In genomic region chr1:54884768-54885167, GRCh38 we compare ENCODE assay signal across 8 cellular contexts. TPM values are rescaled to one million over a fixed set of nuclear protein-coding genes. Genes with fewer than 3 reads are reported as not detected.
A peak's percentile ranks its signal among the peaks of the same experiment; 100 is the strongest.
DNase-seq lines count a peak whose midpoint lies in the region; ATAC-seq and TF ChIP-seq lines count a peak whose summit lies in the region.

No MANE protein-coding gene starts in this region.

- TF ChIP-seq CTCF in OCI-LY7 (conservative IDR thresholded peaks at IDR 0.05; ENCODE audit: low read length), result no peak
- TF ChIP-seq CTCF in epithelial cell of esophagus (IDR thresholded peaks at IDR 0.05; ENCODE audit: insufficient read depth, low read depth, low read length, missing control alignments), result no peak
- no peak for TF ChIP-seq CTCF in parathyroid adenoma (IDR thresholded peaks at IDR 0.05)

- H3K79me2 ChIP-seq in OCI-LY7 (ENCODE audit: insufficient read depth, low read depth, low read length) (peaks cover 30% of the 10 kb centered on the region), parathyroid adenoma (no peaks in the 10 kb centered on the region)

- peaks cover 54% of the 10 kb centered on the region for H3K36me3 ChIP-seq in OCI-LY7 (ENCODE audit: insufficient read depth, low read length)
- no peaks in the 10 kb centered on the region for H3K36me3 ChIP-seq in parathyroid adenoma (ENCODE audit: control insufficient read depth, insufficient read depth, low read length)

- CTCF ChIA-PET in OCI-LY7 (lab: Charles Lee; ENCODE audit: unreplicated experiment), result interaction anchor here (2.0 kb wide), 1 partner anchor 11 kb away, joined by 4 read pairs; no protein-coding TSS in a partner anchor

- intact Hi-C loops in OCI-LY7 (cut with micrococcal nuclease; ENCODE audit: unreplicated experiment), result no loop called here

- H3K4me3 ChIP-seq in OCI-LY7 (ENCODE audit: low read depth, low read length, poor library complexity, severe bottlenecking), result peak overlapping the region; percentile 97
- peak overlapping the region; percentile 91 for H3K4me3 ChIP-seq in epithelial cell of esophagus (ENCODE audit: low read length)
- peak overlapping the region; percentile 23 for H3K4me3 ChIP-seq in parathyroid adenoma (ENCODE audit: low read depth, low read length)

- no peaks in the 10 kb centered on the region for H3K27me3 ChIP-seq in parathyroid adenoma (ENCODE audit: control insufficient read depth, insufficient read depth, low read length)

- H3K27ac ChIP-seq in OCI-LY7 (ENCODE audit: low read depth, low read length, poor library complexity, severe bottlenecking), result no peak overlapping the region
- H3K27ac ChIP-seq in parathyroid adenoma, result peak overlapping the region; percentile 24

- H3K9me3 ChIP-seq in OCI-LY7 (ENCODE audit: low read length) (peaks cover 8% of the 10 kb centered on the region; the same call in 1 of the 2 replicates), parathyroid adenoma (ENCODE audit: control insufficient read depth, low read length) (no peaks in the 10 kb centered on the region)

- H3K4me1 ChIP-seq in OCI-LY7 (ENCODE audit: insufficient read depth, low read length, poor library complexity, severe bottlenecking) (peaks cover 32% of the 10 kb centered on the region), parathyroid adenoma (peaks cover 2% of the 10 kb centered on the region)

- H4K20me1 ChIP-seq in OCI-LY7 (ENCODE audit: insufficient read depth, low read length), result peaks cover 14% of the 10 kb centered on the region; the same call in 1 of the 2 replicates

- no peak overlapping the region for H3K9ac ChIP-seq in parathyroid adenoma

- POLR2A ChIA-PET in OCI-LY7 (lab: Charles Lee), result interaction anchor here (0.6 kb wide), 1 partner anchor 67 kb away, joined by 3 read pairs; no protein-coding TSS in a partner anchor

- in situ Hi-C loops in G401 (cut with HindIII; ENCODE audit: low sequenced_read_pairs), result no loop called here

- ATAC-seq in GM18502 (IDR thresholded peaks at IDR 0.05; ENCODE audit: poor library complexity, unreplicated experiment), result no peak

- H2AFZ ChIP-seq in OCI-LY7 (ENCODE audit: low read length), result no peak overlapping the region
- no peak overlapping the region for H2AFZ ChIP-seq in parathyroid adenoma

- H3K4me2 ChIP-seq in OCI-LY7 (ENCODE audit: low read length) (peak overlapping the region; percentile 96), parathyroid adenoma (ENCODE audit: low read length) (peak overlapping the region; percentile 7)

- no TSS peak for BruUV-seq in OCI-LY7 (replicated peaks; lab: Mats Ljungman, UMichigan)

- peak; percentile 26 for DNase-seq in G401 (ENCODE audit: low spot score)
- no peak for DNase-seq in OCI-LY7 (ENCODE audit: low spot score)
- no peak for DNase-seq in epithelial cell of esophagus (ENCODE audit: low read depth)
- no peak for DNase-seq in NCI-H1436 (lab: John Stamatoyannopoulos, UW)
- no peak for DNase-seq in NCI-H1417 (lab: John Stamatoyannopoulos, UW)
- no peak for DNase-seq in globus pallidus (ENCODE audit: low spot score)

- no peaks in the 10 kb centered on the region for H3K9me2 ChIP-seq in OCI-LY7 (ENCODE audit: insufficient read depth, low read length)

RNA-seq across cellular contexts. Expression of gene DHCR24, which starts 2.2 kb away (rescaled TPM):
- total RNA-seq in G401 (2014; rRNA removed; shearing (Covaris generic)), result 77.8 and 101 TPM in 2 replicates
- 40.5 and 45.7 TPM in 2 replicates for total RNA-seq in OCI-LY7 (2014; rRNA removed; shearing (Covaris generic))
- total RNA-seq in OCI-LY7 (2022), result 84.4 and 93.6 TPM in 2 replicates

Comparison
In these comparisons a context has a peak if more than half of its experiments do, and no peak if none do; other contexts are left out.
1. H3K4me3 ChIP-seq: peak in every context shown above with its lines; median percentile 97 in OCI-LY7; 91 in epithelial cell of esophagus; 23 in parathyroid adenoma.